In genomic region chr1:232318143-232318542, GRCh38 we compare ENCODE assay signal across 22 cellular contexts.
DNase-seq lines count a peak whose midpoint lies in the region; ATAC-seq, FAIRE-seq and TF ChIP-seq lines count a peak whose summit lies in the region.
"Had no signal": no experiment of that assay in that cellular context is flagged by ENCODE, and none has a peak within 500 bp of the region (broad histone marks: within the 10 kb centered on the region; RNA-seq: fewer than 3 reads in every experiment).

No MANE protein-coding gene starts in this region.

- no peaks in the 10 kb centered on the region for H3K36me3 ChIP-seq in heart left ventricle
- H3K36me3 ChIP-seq in esophagus squamous epithelium, result no peaks in the 10 kb centered on the region
- H3K36me3 ChIP-seq: BE2C; BLaER1 treated with 17β-estradiol and CSF1 and Interleukin-3, amounts not matched to agents 10 nM and 100 nM; HAP-1 had no signal

- TF ChIP-seq POLR2A in heart left ventricle (IDR thresholded peaks at IDR 0.05), result no peak
- no peak for TF ChIP-seq POLR2A in esophagus squamous epithelium (IDR thresholded peaks at IDR 0.05)

- H3K27ac ChIP-seq in heart left ventricle (peak overlapping the region in 7 of 12 donors; percentile 63 to 92 (median 79)), right cardiac atrium (ENCODE audit: low read length) (peak overlapping the region; percentile 34), esophagus squamous epithelium (peak overlapping the region; percentile 35 to 87 (median 72))
- H3K27ac ChIP-seq: A549; BLaER1 treated with 17β-estradiol and CSF1 and Interleukin-3, amounts not matched to agents 10 nM and 100 nM had no signal

- intact Hi-C loops in heart left ventricle (cut with DNase I) (loop anchor here in 4 of 10 donors (5.0 to 10.0 kb wide), 6 partner anchors 237 to 563 kb away; no protein-coding TSS in a partner anchor), left cardiac atrium (cut with DNase I) (no loop called here), right cardiac atrium (cut with DNase I) (loop anchor here in 1 of 4 donors (10.0 kb wide), 1 partner anchor 453 kb away; no protein-coding TSS in a partner anchor), cardiac septum (cut with DNase I) (loop anchor here (5.0 kb wide), 3 partner anchors 304 to 451 kb away; no protein-coding TSS in a partner anchor), esophagus squamous epithelium (cut with DNase I) (no loop called here)

- no peaks in the 10 kb centered on the region for H3K27me3 ChIP-seq in heart left ventricle
- no peaks in the 10 kb centered on the region for H3K27me3 ChIP-seq in right cardiac atrium (ENCODE audit: control insufficient read depth, insufficient read depth)
- no peaks in the 10 kb centered on the region for H3K27me3 ChIP-seq in esophagus squamous epithelium
- H3K27me3 ChIP-seq: BE2C; BLaER1 treated with 17β-estradiol and CSF1 and Interleukin-3, amounts not matched to agents 10 nM and 100 nM had no signal

- FAIRE-seq in frontal cortex (lab: Jason Lieb, UNC), result no peak
- FAIRE-seq: A549, D721Med, G401.6, GM12892, H54 had no signal

- ATAC-seq in heart left ventricle (no peak), left cardiac atrium (no peak), right cardiac atrium (no peak), HG02678 (IDR thresholded peaks at IDR 0.05; ENCODE audit: unreplicated experiment) (no peak)
- ATAC-seq: A549 had no signal

- no peak for DNase-seq in heart left ventricle
- no peak for DNase-seq in left cardiac atrium
- no peak for DNase-seq in right cardiac atrium
- no peak for DNase-seq in cardiac septum (ENCODE audit: low spot score)
- no peak for DNase-seq in esophagus squamous epithelium (lab: John Stamatoyannopoulos, UW)
- DNase-seq in frontal cortex (ENCODE audit: low spot score in 2 of 2), result no peak
- DNase-seq: 8988T; ACHN; AML-193; BE2C; CD4-positive, alpha-beta T cell; CD8-positive, alpha-beta memory T cell; DND-41; GOT3 had no signal

- H3K4me3 ChIP-seq in heart left ventricle, result no peak overlapping the region
- no peak overlapping the region for H3K4me3 ChIP-seq in right cardiac atrium (ENCODE audit: low read length)
- no peak overlapping the region for H3K4me3 ChIP-seq in esophagus squamous epithelium
- H3K4me3 ChIP-seq: A549; BLaER1 treated with 17β-estradiol and CSF1 and Interleukin-3, amounts not matched to agents 10 nM and 100 nM; HAP-1 had no signal

- H3K4me1 ChIP-seq in heart left ventricle, result peaks cover 0 to 17% (median 11%) of the 10 kb centered on the region in 12 donors
- no peaks in the 10 kb centered on the region for H3K4me1 ChIP-seq in right cardiac atrium (ENCODE audit: control insufficient read depth, insufficient read depth, low read length)
- peaks cover 4 to 68% (median 4%) of the 10 kb centered on the region in 3 donors for H3K4me1 ChIP-seq in esophagus squamous epithelium
- H3K4me1 ChIP-seq: BLaER1 treated with 17β-estradiol and CSF1 and Interleukin-3, amounts not matched to agents 10 nM and 100 nM had no signal

- H3K9me3 ChIP-seq in heart left ventricle (peaks cover 0 to 12% (median 0%) of the 10 kb centered on the region in 12 donors), right cardiac atrium (ENCODE audit: control insufficient read depth, low read length) (no peaks in the 10 kb centered on the region), esophagus squamous epithelium (no peaks in the 10 kb centered on the region)
- H3K9me3 ChIP-seq: BE2C, HAP-1 had no signal

- TF ChIP-seq CTCF in heart left ventricle (IDR thresholded peaks at IDR 0.05), result no peak
- TF ChIP-seq CTCF in esophagus squamous epithelium (IDR thresholded peaks at IDR 0.05), result no peak

- WGBS in heart left ventricle, 4 donors, result 91 to 99% (median 97%) methylated on average over 2 of the region's 2 CpGs
- WGBS in right cardiac atrium, result over 99% methylated on average over 2 of the region's 2 CpGs
- 88 to 90% methylated on average over 2 of the region's 2 CpGs for WGBS in esophagus squamous epithelium, 2 donors
